Comparison of ENCODE assay signal across 16 cellular contexts in genomic region chr6:125827788-125828313, GRCh38. TPM values are rescaled to one million over a fixed set of nuclear protein-coding genes. Genes with fewer than 3 reads are reported as not detected.
DNase-seq lines count a peak whose midpoint lies in the region; ATAC-seq and TF ChIP-seq lines count a peak whose summit lies in the region.
"Had no signal": no experiment of that assay in that cellular context is flagged by ENCODE, and none has a peak within 500 bp of the region (broad histone marks: within the 10 kb centered on the region; RNA-seq: fewer than 3 reads in every experiment).

No MANE protein-coding gene starts in this region.

- H3K4me3 ChIP-seq in CD4-positive, alpha-beta memory T cell (ENCODE audit: low read length in 2 of 2), result no peak overlapping the region
- H3K4me3 ChIP-seq: neural progenitor cell had no signal

- intact Hi-C loops in CD14-positive monocyte (cut with micrococcal nuclease) (no loop called here), left ventricle myocardium superior (cut with micrococcal nuclease) (no loop called here)
- intact Hi-C loops in CD4-positive, alpha-beta memory T cell (cut with micrococcal nuclease), result loop anchor here (2.0 kb wide), 2 partner anchors 31 to 47 kb away; no protein-coding TSS in a partner anchor

- peak; percentile 70 for ATAC-seq in left ventricle myocardium superior
- ATAC-seq: activated CD8-positive, alpha-beta T cell treated with anti-CD3 and anti-CD28 coated beads, Interleukin-2, amount 10 ng/mL, durations not matched to agents 7 days and 5 days; activated T-cell treated with anti-CD3 and anti-CD28 coated beads, Interleukin-2, amount 50 U/mL, for 72 hours; WTC11 had no signal

- H3K4me1 ChIP-seq in CD4-positive, alpha-beta memory T cell (ENCODE audit: insufficient read depth, low read length), result peaks cover 50% of the 10 kb centered on the region
- H3K4me1 ChIP-seq: Caco-2, neural progenitor cell had no signal

- POLR2A ChIA-PET in CD4-positive, alpha-beta memory T cell (lab: Charles Lee; ENCODE audit: partially characterized antibody), result interaction anchor here (0.9 to 10.8 kb wide), 3 partner anchors 10 to 77 kb away, joined by 5 to 217 read pairs (median 5); partner anchors contain the start of gene NCOA7

- H3K27me3 Mint-ChIP-seq in CD14-positive monocyte (ENCODE audit: low read depth in 3 of 3), result peaks cover 0 to 4% (median 2%) of the 10 kb centered on the region in 3 donors
- H3K27me3 Mint-ChIP-seq in CD4-positive, alpha-beta memory T cell, result no peaks in the 10 kb centered on the region
- H3K27me3 Mint-ChIP-seq: activated naive CD8-positive, alpha-beta T cell treated with anti-CD3 and anti-CD28 coated beads for 36 hours had no signal

- no peaks in the 10 kb centered on the region for H3K27me3 ChIP-seq in CD4-positive, alpha-beta memory T cell (ENCODE audit: insufficient read depth, low read length)
- H3K27me3 ChIP-seq: neural progenitor cell had no signal

- peak overlapping the region in 6 of 7 donors; percentile 20 to 83 (median 60) for H3K27ac Mint-ChIP-seq in CD14-positive monocyte
- peak overlapping the region; percentile 61 to 95 (median 91) for H3K27ac Mint-ChIP-seq in CD4-positive, alpha-beta memory T cell
- H3K27ac Mint-ChIP-seq: activated CD8-positive, alpha-beta T cell treated with anti-CD3 and anti-CD28 coated beads, Interleukin-2, amount 10 ng/mL, durations not matched to agents 7 days and 5 days; activated naive CD8-positive, alpha-beta T cell treated with anti-CD3 and anti-CD28 coated beads for 36 hours; activated T-cell treated with anti-CD3 and anti-CD28 coated beads, Interleukin-2, amount 50 U/mL, for 72 hours; neural progenitor cell; WTC11 had no signal

- peak overlapping the region in 1 of 2 donors; percentile 68 for H3K4me3 Mint-ChIP-seq in CD14-positive monocyte
- peak overlapping the region in 5 of 8 donors; percentile 18 to 76 (median 38) for H3K4me3 Mint-ChIP-seq in CD4-positive, alpha-beta memory T cell
- H3K4me3 Mint-ChIP-seq: activated CD8-positive, alpha-beta T cell treated with anti-CD3 and anti-CD28 coated beads, Interleukin-2, amount 10 ng/mL, durations not matched to agents 7 days and 5 days; activated naive CD8-positive, alpha-beta T cell treated with anti-CD3 and anti-CD28 coated beads for 36 hours; activated T-cell treated with anti-CD3 and anti-CD28 coated beads, Interleukin-2, amount 50 U/mL, for 72 hours; neural progenitor cell; WTC11 had no signal

- peaks cover 2 to 9% of the 10 kb centered on the region in 2 donors for H3K36me3 Mint-ChIP-seq in CD14-positive monocyte
- peaks cover 13 to 16% of the 10 kb centered on the region in 2 donors for H3K36me3 Mint-ChIP-seq in CD4-positive, alpha-beta memory T cell
- H3K36me3 Mint-ChIP-seq: neural progenitor cell, WTC11 had no signal

- no peaks in the 10 kb centered on the region for H3K36me3 ChIP-seq in CD4-positive, alpha-beta memory T cell (ENCODE audit: insufficient read depth, low read length)
- H3K36me3 ChIP-seq: neural progenitor cell had no signal

- CTCF ChIA-PET in CD4-positive, alpha-beta memory T cell (lab: Charles Lee; ENCODE audit: partially characterized antibody), result interaction anchor here (12.6 kb wide), 1 partner anchor 35 kb away, joined by 152 read pairs; the partner anchor contains the start of gene NCOA7

- peaks cover 47% of the 10 kb centered on the region for H3K4me1 Mint-ChIP-seq in CD14-positive monocyte
- peaks cover 46 to 71% (median 55%) of the 10 kb centered on the region in 4 donors for H3K4me1 Mint-ChIP-seq in CD4-positive, alpha-beta memory T cell
- H3K4me1 Mint-ChIP-seq: neural progenitor cell had no signal

- H3K27ac ChIP-seq in CD4-positive, alpha-beta memory T cell (ENCODE audit: low read depth, low read length), result no peak overlapping the region
- peak overlapping the region; percentile 8 for H3K27ac ChIP-seq in angular gyrus (ENCODE audit: low read depth, low read length)
- H3K27ac ChIP-seq: neural progenitor cell had no signal

- DNase-seq in CD14-positive monocyte (ENCODE audit: low spot score) (no peak), left ventricle myocardium superior (no peak), HT-29 (ENCODE audit: low spot score) (no peak), DMS79 (lab: John Stamatoyannopoulos, UW) (no peak), NCI-H345 (lab: John Stamatoyannopoulos, UW) (no peak)
- DNase-seq in CD4-positive, alpha-beta memory T cell, result no peak
- DNase-seq: activated CD8-positive, alpha-beta T cell treated with anti-CD3 and anti-CD28 coated beads, Interleukin-2, amount 10 ng/mL, durations not matched to agents 7 days and 5 days; activated naive CD8-positive, alpha-beta T cell treated with anti-CD3 and anti-CD28 coated beads for 36 hours; activated T-cell treated with anti-CD3 and anti-CD28 coated beads, Interleukin-2, amount 50 U/mL, for 72 hours; Caco-2; foreskin melanocyte; NCI-H1048; NCI-H446 treated with DMSO at 0.1 percent for 48 hours had no signal

- no peaks in the 10 kb centered on the region for H3K9me3 ChIP-seq in CD4-positive, alpha-beta memory T cell (ENCODE audit: control insufficient read depth in 1 of 2, low read length in 2 of 2)
- H3K9me3 ChIP-seq: Caco-2 had no signal

- TF ChIP-seq CTCF in CD14-positive monocyte (IDR thresholded peaks at IDR 0.05), result no peak

- peaks cover 0 to 2% (median 0%) of the 10 kb centered on the region in 7 donors for H3K9me3 Mint-ChIP-seq in CD14-positive monocyte
- H3K9me3 Mint-ChIP-seq in CD4-positive, alpha-beta memory T cell, result peaks cover 0 to 3% (median 0%) of the 10 kb centered on the region in 8 donors
- H3K9me3 Mint-ChIP-seq: activated naive CD8-positive, alpha-beta T cell treated with anti-CD3 and anti-CD28 coated beads for 36 hours; activated T-cell treated with anti-CD3 and anti-CD28 coated beads, Interleukin-2, amount 50 U/mL, for 72 hours; neural progenitor cell had no signal

RNA-seq across cellular contexts. Expression of gene NCOA7, which starts 37.1 kb away (rescaled TPM):
- polyA plus RNA-seq in CD14-positive monocyte, result 10 to 100 TPM in 1 of 2 donors, 1 to 10 TPM in 1; 8.3 to 21.9 TPM
- 10 to 100 TPM; 73.6 to 75.1 TPM for total RNA-seq in CD4-positive, alpha-beta memory T cell
- polyA plus RNA-seq in CD4-positive, alpha-beta memory T cell, result 10 to 100 TPM; 16.9 to 53.5 TPM
- 10.2 TPM for total RNA-seq in left ventricle myocardium superior
- 11.6 and 13.3 TPM in 2 replicates for total RNA-seq in HT-29 (2014; rRNA removed; shearing (Covaris generic))
